Comparison of ENCODE assay signal across 8 cellular contexts in the genomic region with DNA sequence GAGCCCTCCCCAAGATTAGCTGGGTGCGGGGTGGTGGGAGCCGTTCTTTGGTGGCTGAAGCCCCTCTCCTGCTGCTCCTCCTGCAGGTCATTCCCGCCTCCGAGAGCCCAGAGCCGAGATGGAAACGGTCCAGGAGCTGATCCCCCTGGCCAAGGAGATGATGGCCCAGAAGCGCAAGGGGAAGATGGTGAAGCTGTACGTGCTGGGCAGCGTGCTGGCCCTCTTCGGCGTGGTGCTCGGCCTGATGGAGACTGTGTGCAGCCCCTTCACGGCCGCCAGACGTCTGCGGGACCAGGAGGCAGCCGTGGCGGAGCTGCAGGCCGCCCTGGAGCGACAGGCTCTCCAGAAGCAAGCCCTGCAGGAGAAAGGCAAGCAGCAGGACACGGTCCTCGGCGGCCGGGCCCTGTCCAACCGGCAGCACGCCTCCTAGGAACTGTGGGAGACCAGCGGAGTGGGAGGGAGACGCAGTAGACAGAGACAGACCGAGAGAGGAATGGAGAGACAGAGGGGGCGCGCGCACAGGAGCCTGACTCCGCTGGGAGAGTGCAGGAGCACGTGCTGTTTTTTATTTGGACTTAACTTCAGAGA. TPM values are rescaled to one million over a fixed set of nuclear protein-coding genes. Genes with fewer than 3 reads are reported as not detected.
A peak's percentile ranks its signal among the peaks of the same experiment; 100 is the strongest.
DNase-seq lines count a peak whose midpoint lies in the region; ATAC-seq and TF ChIP-seq lines count a peak whose summit lies in the region.

No MANE protein-coding gene starts in this region.

- H3K9me3 ChIP-seq in SJSA1 (replicated peaks) (no peaks in the 10 kb centered on the region), upper lobe of left lung (no peaks in the 10 kb centered on the region)

- ATAC-seq in upper lobe of left lung (ENCODE audit: low FRiP score in 2 of 2) = peak; percentile 56 to 60

- peaks cover 47% of the 10 kb centered on the region for H3K27me3 ChIP-seq in SJSA1 (replicated peaks)
- H3K27me3 ChIP-seq in upper lobe of left lung = no peaks in the 10 kb centered on the region

- peak overlapping the region; percentile 22 for H3K4me3 ChIP-seq in GM12864 (ENCODE audit: low read depth, low read length)
- peak overlapping the region; percentile 9; the same call in 1 of the 2 replicates for H3K4me3 ChIP-seq in SJSA1
- peak overlapping the region; percentile 16 to 57 (median 50) for H3K4me3 ChIP-seq in upper lobe of left lung

- H3K27ac ChIP-seq in SJSA1 (no peak overlapping the region), epithelial cell of prostate (peak overlapping the region; percentile 94), upper lobe of left lung (peak overlapping the region; percentile 64 to 80 (median 80))

- no peak for DNase-seq in GM12864 (ENCODE audit: low read depth)
- no peak for DNase-seq in SJSA1 (ENCODE audit: low read depth in 1 of 2, low spot score in 2 of 2)
- DNase-seq in epithelial cell of prostate (ENCODE audit: low read depth, low spot score) = no peak
- DNase-seq in midbrain (lab: John Stamatoyannopoulos, UW) = peak; percentile 11
- peak; percentile 49 to 87 for DNase-seq in upper lobe of left lung
- no peak for DNase-seq in superior temporal gyrus (ENCODE audit: extremely low spot score)
- no peak for DNase-seq in ACHN
- no peak for DNase-seq in activated CD4-positive, alpha-beta T cell treated with anti-CD3 and anti-CD28 coated beads, Interleukin-2, amount 50 U/mL, for 1 hour

- no peaks in the 10 kb centered on the region for H3K4me1 ChIP-seq in SJSA1 (replicated peaks)
- peaks cover 12 to 33% (median 23%) of the 10 kb centered on the region in 4 donors for H3K4me1 ChIP-seq in upper lobe of left lung

- WGBS in upper lobe of left lung, 2 donors = 5 to 7% methylated on average over 21 to 31 of the region's 34 CpGs

- TF ChIP-seq POLR2A in upper lobe of left lung (IDR thresholded peaks at IDR 0.05) = peak in 1 of 4 donors; percentile 3

- no peaks in the 10 kb centered on the region for H3K36me3 ChIP-seq in SJSA1
- H3K36me3 ChIP-seq in upper lobe of left lung = no peaks in the 10 kb centered on the region

- no peak for TF ChIP-seq EP300 in upper lobe of left lung (IDR thresholded peaks at IDR 0.05)

- TF ChIP-seq CTCF in GM12864 (IDR thresholded peaks at IDR 0.05; ENCODE audit: low read depth, low read length, missing control alignments) (no peak), upper lobe of left lung (IDR thresholded peaks at IDR 0.05) (no peak)

- in situ Hi-C loops in ACHN (cut with HindIII; ENCODE audit: low pct_ligation_motif_present, low pct_unique_long_range_greater_than_20kb, low sequenced_read_pairs) = loop anchor here (25.0 kb wide), 1 partner anchor 88 kb away; the partner anchor contains the start of gene CAMK1G

RNA-seq across cellular contexts. Expression of gene G0S2, which starts 0.4 kb away (rescaled TPM):
- not detected in 2 replicates for total RNA-seq in SJSA1 (2014; rRNA removed; shearing (Covaris generic))
- 100 to 1,000 TPM in 1 of 6 donors, 10 to 100 TPM in 5; 14.4 to 108 (median 46.0) TPM for total RNA-seq in upper lobe of left lung

RNA-seq across cellular contexts. Expression of gene LAMB3, which starts 23.4 kb away (rescaled TPM):
- total RNA-seq in SJSA1 (2014; rRNA removed; shearing (Covaris generic)) = 2.1 and 4.1 TPM in 2 replicates
- total RNA-seq in upper lobe of left lung = 100 to 1,000 TPM in 2 of 6 donors, 10 to 100 TPM in 4; 26.2 to 146 (median 79.6) TPM

RNA-seq across cellular contexts. Expression of gene HSD11B1, which starts 29.0 kb away (rescaled TPM):
- total RNA-seq in SJSA1 (2014; rRNA removed; shearing (Covaris generic)) = 0.13 TPM in 1 of 2 replicates, not detected in the other
- 10 to 100 TPM in 5 of 6 donors, 1 to 10 TPM in 1; 3.1 to 25.8 (median 17.4) TPM for total RNA-seq in upper lobe of left lung

Comparison
In these comparisons a context has a peak if more than half of its experiments do, and no peak if none do; other contexts are left out.
1. DNase-seq: peak in midbrain (single experiment) and upper lobe of left lung (2 of 2); none in GM12864 (single experiment), SJSA1 (0 of 2), epithelial cell of prostate (single experiment), superior temporal gyrus (single experiment), ACHN (single experiment) and activated CD4-positive, alpha-beta T cell treated with anti-CD3 and anti-CD28 coated beads, Interleukin-2, amount 50 U/mL, for 1 hour (single experiment).
2. RNA of gene G0S2, which starts 0.4 kb away (total RNA-seq): 14.4 to 108 TPM in upper lobe of left lung; not detected in SJSA1; every median in the first group is over 10 times any median in the second.
3. Peak in every context shown above with its lines, with median percentiles within 50 percentile points of each other: H3K4me3 ChIP-seq.